1 cellular context compared by ENCODE assay signal in genomic region chr1:231317306-231318014, GRCh38.
TF ChIP-seq lines count a peak whose summit lies in the region.

No MANE protein-coding gene starts in this region.

TF ChIP-seq in HepG2, 621 proteins besides CTCF, POLR2A, EP300 and RAD21:
- TF ChIP-seq NFYB (CRISPR knock-in tag; IDR thresholded peaks at IDR 0.05) (peak; percentile 67), MBNL3 (CRISPR knock-in tag; conservative IDR thresholded peaks at IDR 0.05) (no peak), ZBTB25 (CRISPR knock-in tag; IDR thresholded peaks at IDR 0.05) (no peak), NFYC (CRISPR knock-in tag; IDR thresholded peaks at IDR 0.05) (peak; percentile 48), IKZF4 (CRISPR knock-in tag; IDR thresholded peaks at IDR 0.05; ENCODE audit: borderline replicate concordance, low read depth, not compliant biosample characterization) (no peak)
